In genomic region chr6:7313505-7314165, GRCh38 we compare ENCODE assay signal across 8 cellular contexts. TPM values are rescaled to one million over a fixed set of nuclear protein-coding genes. Genes with fewer than 3 reads are reported as not detected.
DNase-seq lines count a peak whose midpoint lies in the region; ATAC-seq and TF ChIP-seq lines count a peak whose summit lies in the region.

No MANE protein-coding gene starts in this region.

- H3K27me3 ChIP-seq in Peyer's patch: no peaks in the 10 kb centered on the region
- no peaks in the 10 kb centered on the region for H3K27me3 ChIP-seq in psoas muscle (ENCODE audit: insufficient read depth in 3 of 3, low read length in 2 of 3)

- no peak for ATAC-seq in psoas muscle
- ATAC-seq in GM18511 (IDR thresholded peaks at IDR 0.05; ENCODE audit: unreplicated experiment): no peak

- peaks cover 0 to 10% (median 0%) of the 10 kb centered on the region in 3 donors for H3K36me3 ChIP-seq in Peyer's patch
- H3K36me3 ChIP-seq in psoas muscle (ENCODE audit: insufficient read depth in 1 of 2, low read depth in 1 of 2): peaks cover 4 to 13% of the 10 kb centered on the region in 2 donors

- H3K4me1 ChIP-seq in Peyer's patch (peaks cover 0 to 22% (median 6%) of the 10 kb centered on the region in 4 donors), psoas muscle (peaks cover 20% of the 10 kb centered on the region)

- WGBS in psoas muscle, 3 donors: 85 to 86% (median 85%) methylated on average over 15 of the region's 15 CpGs

- H3K9me3 ChIP-seq in Peyer's patch (no peaks in the 10 kb centered on the region), psoas muscle (no peaks in the 10 kb centered on the region)

- peak overlapping the region; percentile 90 to 96 (median 94) for H3K27ac ChIP-seq in Peyer's patch
- peak overlapping the region; percentile 90 for H3K27ac ChIP-seq in psoas muscle

- TF ChIP-seq POLR2A in Peyer's patch (IDR thresholded peaks at IDR 0.05): no peak
- peak; percentile 34 for TF ChIP-seq POLR2A in erythroblast (IDR thresholded peaks at IDR 0.05; ENCODE audit: low read length)

- DNase-seq in ELR (ENCODE audit: low read depth): peak; percentile 25
- DNase-seq in Peyer's patch: no peak
- no peak for DNase-seq in erythroblast (lab: John Stamatoyannopoulos, UW)
- DNase-seq in psoas muscle: no peak
- DNase-seq in NCI-H146 (lab: John Stamatoyannopoulos, UW): no peak
- DNase-seq in stimulated activated naive CD4-positive, alpha-beta T cell (lab: John Stamatoyannopoulos, UW): no peak
- DNase-seq in NCI-H524 treated with DMSO at 0.1 percent for 48 hours (lab: John Stamatoyannopoulos, UW): no peak

- intact Hi-C loops in psoas muscle (cut with DNase I): loop anchor here (2.0 to 10.0 kb wide), 3 partner anchors 74 to 271 kb away; partner anchors contain the start of genes CAGE1 (in 2 of the 2) and RIOK1 (in 2 of the 2)

- H3K4me3 ChIP-seq in Peyer's patch (peak overlapping the region; percentile 84 to 98 (median 94)), psoas muscle (peak overlapping the region; percentile 94)

- TF ChIP-seq CTCF in Peyer's patch (IDR thresholded peaks at IDR 0.05) (peak in 1 of 6 experiments; percentile 2), psoas muscle (IDR thresholded peaks at IDR 0.05) (no peak)

RNA-seq across cellular contexts. Expression of gene SSR1, which starts 0.6 kb away (rescaled TPM):
- total RNA-seq in Peyer's patch (10 to 100 TPM; 26.6 to 65.7 (median 36.8) TPM), psoas muscle (10 to 100 TPM; 29.9 to 37.3 (median 33.2) TPM)
- polyA plus RNA-seq in psoas muscle: 10 to 100 TPM; 17.9 to 40.4 (median 39.0) TPM
